Comparison of ENCODE assay signal across 8 cellular contexts in genomic region chr21:17270234-17270633, GRCh38.
DNase-seq lines count a peak whose midpoint lies in the region; ATAC-seq, FAIRE-seq and TF ChIP-seq lines count a peak whose summit lies in the region.

No MANE protein-coding gene starts in this region.

- intact Hi-C loops in CD4-positive, alpha-beta memory T cell (cut with micrococcal nuclease), result no loop called here

- FAIRE-seq in G401.6 (lab: Jason Lieb, UNC), result peak; percentile 97

- WGBS in hepatocyte (ENCODE audit: low lambda C conversion rate, missing lambda C conversion rate), result 4% methylated on average over 1 of the region's 1 CpG

- H2AFZ ChIP-seq in hepatocyte, result no peak overlapping the region

- H3K27me3 ChIP-seq in hepatocyte (no peaks in the 10 kb centered on the region), thoracic aorta (replicated peaks; ENCODE audit: insufficient read depth) (no peaks in the 10 kb centered on the region)
- H3K27me3 ChIP-seq in CD4-positive, alpha-beta memory T cell (ENCODE audit: insufficient read depth, low read length), result no peaks in the 10 kb centered on the region

- TF ChIP-seq CTCF in hepatocyte (IDR thresholded peaks at IDR 0.05; ENCODE audit: poor library complexity) (peak; percentile 66), thoracic aorta (IDR thresholded peaks at IDR 0.05) (peak; percentile 56)

- H3K4me1 Mint-ChIP-seq in activated naive CD8-positive, alpha-beta T cell treated with anti-CD3 and anti-CD28 coated beads for 36 hours, result no peaks in the 10 kb centered on the region
- no peaks in the 10 kb centered on the region for H3K4me1 Mint-ChIP-seq in CD4-positive, alpha-beta memory T cell

- peaks cover 2% of the 10 kb centered on the region for H3K9me3 Mint-ChIP-seq in activated naive CD8-positive, alpha-beta T cell treated with anti-CD3 and anti-CD28 coated beads for 36 hours
- peaks cover 0 to 11% (median 4%) of the 10 kb centered on the region in 8 donors for H3K9me3 Mint-ChIP-seq in CD4-positive, alpha-beta memory T cell

- H3K27ac ChIP-seq in hepatocyte (peak overlapping the region; percentile 18), thoracic aorta (no peak overlapping the region)
- H3K27ac ChIP-seq in CD4-positive, alpha-beta memory T cell (ENCODE audit: low read depth, low read length), result no peak overlapping the region

- H4K20me1 ChIP-seq in hepatocyte (ENCODE audit: insufficient read depth, poor library complexity, severe bottlenecking), result no peaks in the 10 kb centered on the region

- H3K27me3 Mint-ChIP-seq in activated naive CD8-positive, alpha-beta T cell treated with anti-CD3 and anti-CD28 coated beads for 36 hours, result no peaks in the 10 kb centered on the region
- no peaks in the 10 kb centered on the region for H3K27me3 Mint-ChIP-seq in CD4-positive, alpha-beta memory T cell

- H3K4me1 ChIP-seq in hepatocyte (ENCODE audit: insufficient read depth) (peaks cover 3% of the 10 kb centered on the region), thoracic aorta (ENCODE audit: control insufficient read depth in 1 of 2, low read depth in 2 of 2) (no peaks in the 10 kb centered on the region)
- H3K4me1 ChIP-seq in CD4-positive, alpha-beta memory T cell (ENCODE audit: insufficient read depth, low read length), result no peaks in the 10 kb centered on the region

- peak; percentile 36 for ATAC-seq in thoracic aorta (ENCODE audit: insufficient number of reproducible peaks, low FRiP score, low read depth)

- H3K79me2 ChIP-seq in hepatocyte, result no peaks in the 10 kb centered on the region

- H3K4me3 Mint-ChIP-seq in activated naive CD8-positive, alpha-beta T cell treated with anti-CD3 and anti-CD28 coated beads for 36 hours, result no peak overlapping the region
- H3K4me3 Mint-ChIP-seq in CD4-positive, alpha-beta memory T cell, result no peak overlapping the region

- H3K36me3 ChIP-seq in hepatocyte (replicated peaks; ENCODE audit: insufficient read depth, low read depth) (no peaks in the 10 kb centered on the region), thoracic aorta (no peaks in the 10 kb centered on the region)
- H3K36me3 ChIP-seq in CD4-positive, alpha-beta memory T cell (ENCODE audit: insufficient read depth, low read length), result no peaks in the 10 kb centered on the region

- no peak overlapping the region for H3K4me3 ChIP-seq in hepatocyte
- no peak overlapping the region for H3K4me3 ChIP-seq in thoracic aorta
- H3K4me3 ChIP-seq in CD4-positive, alpha-beta memory T cell (ENCODE audit: low read length in 2 of 2), result no peak overlapping the region

- no peaks in the 10 kb centered on the region for H3K36me3 Mint-ChIP-seq in activated naive CD8-positive, alpha-beta T cell treated with anti-CD3 and anti-CD28 coated beads for 36 hours
- H3K36me3 Mint-ChIP-seq in CD4-positive, alpha-beta memory T cell, result no peaks in the 10 kb centered on the region

- H3K9me2 ChIP-seq in hepatocyte (replicated peaks; ENCODE audit: insufficient read depth), result no peaks in the 10 kb centered on the region

- H3K4me2 ChIP-seq in hepatocyte, result no peak overlapping the region

- no peaks in the 10 kb centered on the region for H3K9me3 ChIP-seq in hepatocyte (ENCODE audit: low read depth)
- no peaks in the 10 kb centered on the region for H3K9me3 ChIP-seq in thoracic aorta
- no peaks in the 10 kb centered on the region for H3K9me3 ChIP-seq in CD4-positive, alpha-beta memory T cell (ENCODE audit: control insufficient read depth in 1 of 2, low read length in 2 of 2)

- peak; percentile 25 for DNase-seq in NCI-H1694 treated with DMSO at 0.1 percent for 48 hours (lab: John Stamatoyannopoulos, UW)
- peak; percentile 37 for DNase-seq in amniotic epithelial cell (ENCODE audit: low read depth)
- DNase-seq in hepatocyte (ENCODE audit: low spot score), result peak; percentile 63
- DNase-seq in thoracic aorta (ENCODE audit: low spot score), result no peak
- DNase-seq in activated CD4-positive, CD25-positive, alpha-beta regulatory T cell (lab: John Stamatoyannopoulos, UW), result no peak
- DNase-seq in activated naive CD8-positive, alpha-beta T cell treated with anti-CD3 and anti-CD28 coated beads for 36 hours, result no peak
- DNase-seq in CD4-positive, alpha-beta memory T cell, result no peak

- CTCF ChIA-PET in CD4-positive, alpha-beta memory T cell (lab: Charles Lee; ENCODE audit: partially characterized antibody), result no interaction called here

- POLR2A ChIA-PET in CD4-positive, alpha-beta memory T cell (lab: Charles Lee; ENCODE audit: partially characterized antibody), result no interaction called here

- no peak overlapping the region for H3K27ac Mint-ChIP-seq in activated naive CD8-positive, alpha-beta T cell treated with anti-CD3 and anti-CD28 coated beads for 36 hours
- H3K27ac Mint-ChIP-seq in CD4-positive, alpha-beta memory T cell, result no peak overlapping the region

Comparison
In these comparisons a context has a peak if more than half of its experiments do, and no peak if none do; other contexts are left out.
1. DNase-seq: peak in NCI-H1694 treated with DMSO at 0.1 percent for 48 hours (single experiment), amniotic epithelial cell (single experiment) and hepatocyte (single experiment); none in thoracic aorta (single experiment), activated CD4-positive, CD25-positive, alpha-beta regulatory T cell (0 of 4), activated naive CD8-positive, alpha-beta T cell treated with anti-CD3 and anti-CD28 coated beads for 36 hours (single experiment) and CD4-positive, alpha-beta memory T cell (0 of 5).